In the genomic region with DNA sequence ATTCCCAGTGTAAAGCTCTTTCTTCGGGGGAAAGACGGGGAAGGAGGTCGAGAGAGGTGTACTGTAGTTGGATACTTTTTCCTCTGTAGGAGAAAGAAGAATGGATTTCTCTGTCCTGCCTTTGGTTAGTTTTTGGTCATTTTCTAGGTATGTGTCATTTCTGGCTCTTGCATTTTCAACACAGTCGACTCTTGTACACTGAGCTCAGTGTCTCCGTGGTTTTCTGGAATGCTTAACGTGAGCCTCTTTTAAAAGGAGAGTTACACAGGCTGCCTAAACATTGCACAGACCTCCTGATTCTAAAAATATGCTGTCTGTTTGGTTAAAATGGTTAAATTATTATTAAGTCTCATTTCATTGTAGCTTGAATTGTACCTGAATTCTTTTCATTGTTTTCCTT, we compare ENCODE assay signal across 14 cellular contexts. TPM values are rescaled to one million over a fixed set of nuclear protein-coding genes. Genes with fewer than 3 reads are reported as not detected.
A peak's percentile ranks its signal among the peaks of the same experiment; 100 is the strongest.
DNase-seq lines count a peak whose midpoint lies in the region; ATAC-seq and TF ChIP-seq lines count a peak whose summit lies in the region.
"Had no signal": no experiment of that assay in that cellular context is flagged by ENCODE, and none has a peak within 500 bp of the region (broad histone marks: within the 10 kb centered on the region; RNA-seq: fewer than 3 reads in every experiment).

No MANE protein-coding gene starts in this region.

- no peak overlapping the region for H2BK12ac ChIP-seq in neuronal stem cell (ENCODE audit: low read length)

- H3K27ac Mint-ChIP-seq in glutamatergic neuron (ENCODE audit: unreplicated experiment): no peak overlapping the region
- H3K27ac Mint-ChIP-seq: CD8-positive, alpha-beta T cell had no signal

- H3K4me2 ChIP-seq in neuronal stem cell (ENCODE audit: insufficient read depth, low read length, poor library complexity, severe bottlenecking): no peak overlapping the region

- H3K14ac ChIP-seq in neuronal stem cell (ENCODE audit: low read length): no peak overlapping the region

- no peak overlapping the region for H4K8ac ChIP-seq in neuronal stem cell (ENCODE audit: low read depth, low read length)

- DNase-seq in Caki2 (ENCODE audit: low read depth) (peak; percentile 56), RPMI7951 (ENCODE audit: low read depth) (peak; percentile 84), epithelial cell of prostate (ENCODE audit: low read depth, low spot score) (no peak), neuronal stem cell (ENCODE audit: low spot score) (no peak), GM19240 (ENCODE audit: insufficient read length, low spot score) (no peak), glutamatergic neuron (no peak)
- DNase-seq in NK-92 treated with Interleukin-12 subunit alpha and Interleukin-12 subunit beta, amount 100 ng/mL, for 24 hours (lab: John Stamatoyannopoulos, UW): no peak
- DNase-seq: activated CD4-positive, alpha-beta T cell treated with anti-CD3 and anti-CD28 coated beads, Interleukin-2, amount 50 U/mL, for 1 hour; activated naive CD4-positive, alpha-beta T cell treated with Interleukin-2 at 50 U/mL for 16 hours; CD8-positive, alpha-beta T cell; effector memory CD4-positive, alpha-beta T cell; MV-4-11 had no signal

- no peaks in the 10 kb centered on the region for H3K9me3 ChIP-seq in neuronal stem cell (replicated peaks in 1 of 2; ENCODE audit: control insufficient read depth in 2 of 2, insufficient read depth in 1 of 2, low read depth in 1 of 2, low read length in 2 of 2)

- H3K79me1 ChIP-seq in neuronal stem cell (ENCODE audit: low read depth, low read length): no peaks in the 10 kb centered on the region

- no peaks in the 10 kb centered on the region for H3K36me3 ChIP-seq in neuronal stem cell (replicated peaks in 1 of 2; ENCODE audit: control insufficient read depth in 2 of 2, insufficient read depth in 2 of 2, low read length in 2 of 2)

- H3K4me1 Mint-ChIP-seq in glutamatergic neuron (ENCODE audit: low read depth, unreplicated experiment): no peaks in the 10 kb centered on the region

- H3K9ac ChIP-seq in neuronal stem cell (ENCODE audit: low read depth, low read length, poor library complexity): no peak overlapping the region

- in situ Hi-C loops in Caki2 (cut with HindIII; ENCODE audit: low pct_unique_long_range_greater_than_20kb, low sequenced_read_pairs): no loop called here

- TF ChIP-seq CTCF in glutamatergic neuron (IDR thresholded peaks at IDR 0.05; ENCODE audit: partially characterized antibody, unreplicated experiment): no peak

- no peak overlapping the region for H3K4ac ChIP-seq in neuronal stem cell (ENCODE audit: low read length)

- no CpG with 5 or more reads among the region's 6 CpGs for WGBS in neuronal stem cell (ENCODE audit: extremely low coverage in 2 of 2, insufficient read length in 2 of 2, insufficient replicate concordance in 1 of 2), 2 donors

- no peak overlapping the region for H3K18ac ChIP-seq in neuronal stem cell (ENCODE audit: low read length)

- no peaks in the 10 kb centered on the region for H3K36me3 Mint-ChIP-seq in glutamatergic neuron (ENCODE audit: unreplicated experiment)

- no peaks in the 10 kb centered on the region for H3K9me3 Mint-ChIP-seq in glutamatergic neuron (ENCODE audit: unreplicated experiment)
- H3K9me3 Mint-ChIP-seq: CD8-positive, alpha-beta T cell; neural crest cell had no signal

- no peaks in the 10 kb centered on the region for H3K27me3 ChIP-seq in neuronal stem cell (ENCODE audit: control insufficient read depth in 3 of 3, insufficient read depth in 3 of 3, low read depth in 1 of 3, low read length in 3 of 3)

- no peak overlapping the region for H2BK5ac ChIP-seq in neuronal stem cell (ENCODE audit: low read length)

- no peak overlapping the region for H3K4me3 Mint-ChIP-seq in glutamatergic neuron (ENCODE audit: unreplicated experiment)
- H3K4me3 Mint-ChIP-seq: CD8-positive, alpha-beta T cell; neural crest cell had no signal

- no peak overlapping the region for H4K91ac ChIP-seq in neuronal stem cell (ENCODE audit: low read depth, low read length, poor library complexity)

- H3K4me1 ChIP-seq in neuronal stem cell (ENCODE audit: control insufficient read depth in 2 of 2, insufficient read depth in 1 of 2, low read depth in 1 of 2, low read length in 2 of 2): peaks cover 2 to 6% of the 10 kb centered on the region in 2 donors

- H3K27ac ChIP-seq in epithelial cell of prostate (peak overlapping the region; percentile 41), neuronal stem cell (replicated peaks; ENCODE audit: low read length) (no peak overlapping the region)

- H2BK15ac ChIP-seq in neuronal stem cell (ENCODE audit: low read length): no peak overlapping the region

- H2AK5ac ChIP-seq in neuronal stem cell (ENCODE audit: low read depth, low read length): no peak overlapping the region

- no peak overlapping the region for H3K4me3 ChIP-seq in neuronal stem cell (ENCODE audit: low read length in 2 of 2)

- no peak for ATAC-seq in HG02642 (IDR thresholded peaks at IDR 0.05; ENCODE audit: poor library complexity, unreplicated experiment)
- ATAC-seq: CD8-positive, alpha-beta T cell had no signal

- peak overlapping the region; percentile 54 for H2AFZ ChIP-seq in neuronal stem cell (ENCODE audit: low read length)

- peaks cover 2% of the 10 kb centered on the region for H3K27me3 Mint-ChIP-seq in glutamatergic neuron (ENCODE audit: unreplicated experiment)

- H3K23ac ChIP-seq in neuronal stem cell (ENCODE audit: low read depth, low read length, poor library complexity): no peak overlapping the region

- H2BK120ac ChIP-seq in neuronal stem cell (ENCODE audit: low read depth, low read length): no peak overlapping the region

RNA-seq across cellular contexts. Expression of a gene that starts 21.8 kb away (rescaled TPM):
- 270 and 324 TPM in 2 replicates for total RNA-seq in Caki2 (2014; rRNA removed; shearing (Covaris generic); ENCODE audit: low replicate concordance)
- 108 and 128 TPM in 2 replicates for total RNA-seq in RPMI7951 (2014; rRNA removed; shearing (Covaris generic))
- 23.2 TPM for polyA plus RNA-seq in neuronal stem cell (2013, experiment 1 of 2)
- polyA plus RNA-seq in neuronal stem cell (2013, experiment 2 of 2): 24.7 TPM
- total RNA-seq in glutamatergic neuron (ENCODE audit: unreplicated experiment): 120 TPM

Comparison
In these comparisons a context has a peak if more than half of its experiments do, and no peak if none do; other contexts are left out.
1. DNase-seq: peak in Caki2 (single experiment) and RPMI7951 (single experiment); none in epithelial cell of prostate (single experiment), neuronal stem cell (single experiment), GM19240 (single experiment), NK-92 treated with Interleukin-12 subunit alpha and Interleukin-12 subunit beta, amount 100 ng/mL, for 24 hours (single experiment) and glutamatergic neuron (single experiment).